9 cellular contexts compared by ENCODE assay signal in the genomic region with DNA sequence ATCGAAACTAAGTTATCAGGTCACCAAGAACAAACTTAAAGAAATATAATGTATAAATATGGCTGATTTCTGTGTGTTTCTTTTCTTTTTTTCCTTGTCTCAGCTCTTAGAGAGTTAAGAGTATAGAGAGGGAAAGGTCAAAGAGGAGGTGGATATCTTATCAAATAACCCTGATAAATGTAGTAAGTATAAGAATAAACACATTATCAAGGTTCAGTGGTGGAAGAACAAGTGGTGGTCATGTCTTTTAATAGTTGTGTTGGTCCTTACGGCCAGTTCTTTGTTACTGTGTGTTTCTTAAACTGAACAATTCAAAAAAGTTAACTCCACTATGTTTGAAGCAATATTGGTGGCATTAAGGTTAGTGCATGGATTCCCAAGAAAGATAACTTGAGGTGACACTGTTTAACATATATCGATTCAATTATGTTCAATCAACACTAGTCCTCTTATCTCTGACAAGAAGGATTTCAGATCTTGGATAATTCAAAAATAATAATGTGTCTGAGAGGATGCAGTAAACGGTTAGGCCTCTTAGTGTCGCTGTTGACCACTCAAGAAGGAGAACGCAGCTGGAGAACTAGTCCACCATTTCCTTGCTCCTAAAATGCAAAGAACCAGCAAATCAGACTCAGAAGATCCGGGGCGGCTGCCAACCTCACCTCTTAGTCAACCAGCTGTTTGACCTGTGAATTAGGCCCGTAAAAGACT. TPM values are rescaled to one million over a fixed set of nuclear protein-coding genes. Genes with fewer than 3 reads are reported as not detected.
DNase-seq lines count a peak whose midpoint lies in the region; ATAC-seq and TF ChIP-seq lines count a peak whose summit lies in the region.
"Had no signal": no experiment of that assay in that cellular context is flagged by ENCODE, and none has a peak within 500 bp of the region (broad histone marks: within the 10 kb centered on the region; RNA-seq: fewer than 3 reads in every experiment).

A gene (plus strand): TSS at position 588 of the 711 bp plus-strand sequence. CDS start 205 bp downstream, outside the sequence.

- H3K36me3 ChIP-seq in thoracic aorta = peaks cover 3% of the 10 kb centered on the region

- no peak within 1 kb of the TSS for H3K27ac ChIP-seq in thoracic aorta

- H3K27me3 Mint-ChIP-seq in activated CD4-positive, alpha-beta T cell treated with anti-CD3 and anti-CD28 coated beads, Interleukin-2, amount 10 ng/mL, durations not matched to agents 24 days and 14 days = peaks cover 20% of the 10 kb centered on the region
- H3K27me3 Mint-ChIP-seq in WTC11 (ENCODE audit: low read depth) = no peaks in the 10 kb centered on the region

- H3K4me3 Mint-ChIP-seq in activated CD4-positive, alpha-beta T cell treated with anti-CD3 and anti-CD28 coated beads, Interleukin-2, amount 10 ng/mL, durations not matched to agents 24 days and 14 days = peak within 1 kb of the TSS; percentile 67
- H3K4me3 Mint-ChIP-seq in WTC11 = 0 out of 2 replicates have a peak within 1 kb of the TSS, but pooled peaks have one; percentile 22

- H3K27me3 ChIP-seq in thoracic aorta (replicated peaks; ENCODE audit: insufficient read depth) = no peaks in the 10 kb centered on the region

- no peaks in the 10 kb centered on the region for H3K4me1 ChIP-seq in thoracic aorta (ENCODE audit: control insufficient read depth in 1 of 2, low read depth in 2 of 2)

- H3K9me3 ChIP-seq in thoracic aorta = peaks cover 89% of the 10 kb centered on the region

- peak; percentile 74 for DNase-seq in activated CD4-positive, alpha-beta T cell treated with anti-CD3 and anti-CD28 coated beads, Interleukin-2, amount 10 ng/mL, durations not matched to agents 24 days and 14 days
- no peak for DNase-seq in activated CD4-positive, alpha-beta T cell treated with anti-CD3 and anti-CD28 coated beads, Interleukin-2, amount 50 U/mL, for 4 hours
- DNase-seq in WTC11 (ENCODE audit: low spot score) = no peak
- DNase-seq in cardiac septum (ENCODE audit: low spot score) = no peak
- no peak for DNase-seq in thoracic aorta (ENCODE audit: low spot score)
- DNase-seq in A172 (ENCODE audit: low spot score) = no peak
- DNase-seq in SW 1271 (lab: John Stamatoyannopoulos, UW) = no peak
- DNase-seq in NCI-H1417 treated with DMSO at 0.1 percent for 48 hours (lab: John Stamatoyannopoulos, UW) = no peak
- DNase-seq: KG1 had no signal

- no peak within 1 kb of the TSS for H3K27ac Mint-ChIP-seq in activated CD4-positive, alpha-beta T cell treated with anti-CD3 and anti-CD28 coated beads, Interleukin-2, amount 10 ng/mL, durations not matched to agents 24 days and 14 days
- H3K27ac Mint-ChIP-seq in WTC11 = no peak within 1 kb of the TSS

- H3K36me3 Mint-ChIP-seq in activated CD4-positive, alpha-beta T cell treated with anti-CD3 and anti-CD28 coated beads, Interleukin-2, amount 10 ng/mL, durations not matched to agents 24 days and 14 days (ENCODE audit: low read depth) = peaks cover 3% of the 10 kb centered on the region
- H3K36me3 Mint-ChIP-seq in WTC11 = peaks cover 54% of the 10 kb centered on the region

- H3K4me1 Mint-ChIP-seq in activated CD4-positive, alpha-beta T cell treated with anti-CD3 and anti-CD28 coated beads, Interleukin-2, amount 10 ng/mL, durations not matched to agents 24 days and 14 days = no peaks in the 10 kb centered on the region
- peaks cover 2% of the 10 kb centered on the region; the same call in 1 of the 2 replicates for H3K4me1 Mint-ChIP-seq in WTC11

- intact Hi-C loops in activated CD4-positive, alpha-beta T cell treated with anti-CD3 and anti-CD28 coated beads, Interleukin-2, amount 10 ng/mL, durations not matched to agents 24 days and 14 days (cut with micrococcal nuclease) = no loop called here
- intact Hi-C loops in cardiac septum (cut with DNase I) = loop anchor here (2.0 kb wide), 1 partner anchor 217 kb away; no protein-coding TSS in a partner anchor

- TF ChIP-seq CTCF in WTC11 (IDR thresholded peaks at IDR 0.05) (peak; percentile 45; the same call in 1 of the 2 replicates), thoracic aorta (IDR thresholded peaks at IDR 0.05) (peak; percentile 11)

- POLR2A ChIA-PET in WTC11 (lab: Charles Lee) = interaction anchor here (0.6 kb wide), 1 partner anchor 1023 kb away, joined by 3 read pairs; no protein-coding TSS in a partner anchor

- H3K4me3 ChIP-seq in thoracic aorta = peak within 1 kb of the TSS; percentile 53

- CTCF ChIA-PET in WTC11 (lab: Charles Lee) = interaction anchor here (0.6 to 4.0 kb wide), 32 partner anchors 9 to 224 kb away, joined by 3 to 22 read pairs (median 4); a partner anchor contains a TSS

- peak; percentile 61 for ATAC-seq in WTC11
- ATAC-seq in thoracic aorta (ENCODE audit: insufficient number of reproducible peaks, low FRiP score, low read depth) = no peak

- peaks cover 36% of the 10 kb centered on the region for H3K9me3 Mint-ChIP-seq in activated CD4-positive, alpha-beta T cell treated with anti-CD3 and anti-CD28 coated beads, Interleukin-2, amount 10 ng/mL, durations not matched to agents 24 days and 14 days
- H3K9me3 Mint-ChIP-seq in WTC11 = peaks cover 62% of the 10 kb centered on the region

TF ChIP-seq in WTC11, 78 proteins besides CTCF, POLR2A, EP300 and RAD21:
- TF ChIP-seq SMAD3 (CRISPR knock-in tag; IDR thresholded peaks at IDR 0.05; ENCODE audit: borderline replicate concordance) (no peak), SMAD4 (CRISPR knock-in tag; IDR thresholded peaks at IDR 0.05) (no peak), FOXJ3 (CRISPR knock-in tag; IDR thresholded peaks at IDR 0.05; ENCODE audit: borderline replicate concordance) (no peak), FOXP1 (CRISPR knock-in tag; IDR thresholded peaks at IDR 0.05; ENCODE audit: borderline replicate concordance) (no peak)
TF ChIP-seq in WTC11: peak in this region for 0.

RNA-seq across cellular contexts. Expression of the gene that starts here (rescaled TPM):
- total RNA-seq in activated CD4-positive, alpha-beta T cell treated with anti-CD3 and anti-CD28 coated beads, Interleukin-2, amount 10 ng/mL, durations not matched to agents 24 days and 14 days = 0.14 and 0.19 TPM in 2 replicates
- 0.92 to 1.3 TPM (median 0.98 TPM) in 3 replicates for total RNA-seq in WTC11 (2021)
- 22.9 TPM for total RNA-seq in cardiac septum
- total RNA-seq in thoracic aorta = 1 to 10 TPM; 5.3 to 9.1 TPM
- 0.14 TPM in 1 of 2 replicates, not detected in the other for total RNA-seq in A172 (2014; rRNA removed; shearing (Covaris generic))

Comparison
In these comparisons a context has a peak if more than half of its experiments do, and no peak if none do; other contexts are left out.
1. Peak in DNase-seq in activated CD4-positive, alpha-beta T cell treated with anti-CD3 and anti-CD28 coated beads, Interleukin-2, amount 10 ng/mL, durations not matched to agents 24 days and 14 days; RNA of the gene not detected or under 1 TPM.